1 cellular context compared by ENCODE assay signal in genomic region chr22:38111941-38112355, GRCh38.
TF ChIP-seq lines count a peak whose summit lies in the region.

No MANE protein-coding gene starts in this region.

TF ChIP-seq in HepG2, 621 proteins besides CTCF, POLR2A, EP300 and RAD21:
- TF ChIP-seq AGO2 (optimal IDR thresholded peaks at IDR 0.05; ENCODE audit: low read depth, low read length), result peak; percentile 53
- TF ChIP-seq SPEN (CRISPR knock-in tag; IDR thresholded peaks at IDR 0.05; ENCODE audit: low read depth), result 0 out of 2 replicates have a peak, but pooled peaks have one; percentile 22
- TF ChIP-seq ZSCAN21 (CRISPR knock-in tag; IDR thresholded peaks at IDR 0.05; ENCODE audit: borderline replicate concordance), result 0 out of 2 replicates have a peak, but pooled peaks have one; percentile 25
- TF ChIP-seq RFXAP (CRISPR knock-in tag; IDR thresholded peaks at IDR 0.05; ENCODE audit: borderline replicate concordance), result 0 out of 2 replicates have a peak, but pooled peaks have one; percentile 17
- TF ChIP-seq TFAP4 (IDR thresholded peaks at IDR 0.05; ENCODE audit: borderline replicate concordance, low read depth), result 0 out of 2 replicates have a peak, but pooled peaks have one; percentile 30
- TF ChIP-seq ZBTB25 (CRISPR knock-in tag; IDR thresholded peaks at IDR 0.05), result no peak
- 0 out of 2 replicates have a peak, but pooled peaks have one; percentile 37 for TF ChIP-seq AKAP8 (CRISPR knock-in tag; IDR thresholded peaks at IDR 0.05)
- TF ChIP-seq PLSCR1 (CRISPR knock-in tag; IDR thresholded peaks at IDR 0.05; ENCODE audit: borderline replicate concordance), result no peak
- no peak for TF ChIP-seq NRL (CRISPR knock-in tag; IDR thresholded peaks at IDR 0.05; ENCODE audit: borderline replicate concordance)
- TF ChIP-seq HNRNPL (IDR thresholded peaks at IDR 0.05; ENCODE audit: low read depth, low read length), result peak; percentile 85
- no peak for TF ChIP-seq CSRNP1 (CRISPR knock-in tag; IDR thresholded peaks at IDR 0.05)
- peak; percentile 31; the same call in 1 of the 2 replicates for TF ChIP-seq SMAD1 (CRISPR knock-in tag; IDR thresholded peaks at IDR 0.05; ENCODE audit: borderline replicate concordance, low read depth)
- TF ChIP-seq SSRP1 (CRISPR knock-in tag; IDR thresholded peaks at IDR 0.05), result 0 out of 2 replicates have a peak, but pooled peaks have one; percentile 29
- TF ChIP-seq SNAPC5 (CRISPR knock-in tag; IDR thresholded peaks at IDR 0.05; ENCODE audit: borderline replicate concordance), result no peak
- TF ChIP-seq RXRA (CRISPR knock-in tag; IDR thresholded peaks at IDR 0.05), result 0 out of 2 replicates have a peak, but pooled peaks have one; percentile 46
- TF ChIP-seq ZBTB7A (CRISPR knock-in tag; IDR thresholded peaks at IDR 0.05), result peak; percentile 19; the same call in 1 of the 2 replicates
- TF ChIP-seq HOXA3 (CRISPR knock-in tag; IDR thresholded peaks at IDR 0.05), result 0 out of 2 replicates have a peak, but pooled peaks have one; percentile 9
- no peak for TF ChIP-seq DRAP1 (CRISPR knock-in tag; IDR thresholded peaks at IDR 0.05)
- peak; percentile 7; the same call in 1 of the 2 replicates for TF ChIP-seq SALL1 (CRISPR knock-in tag; IDR thresholded peaks at IDR 0.05)
- TF ChIP-seq NCOA5 (CRISPR knock-in tag; IDR thresholded peaks at IDR 0.05), result no peak
- TF ChIP-seq LCORL (IDR thresholded peaks at IDR 0.05), result no peak
- no peak for TF ChIP-seq LCORL (CRISPR knock-in tag; IDR thresholded peaks at IDR 0.05)
- TF ChIP-seq ZNF687 (CRISPR knock-in tag; IDR thresholded peaks at IDR 0.05), result peak; percentile 62
- peak; percentile 12; the same call in 1 of the 2 replicates for TF ChIP-seq ZFY (CRISPR knock-in tag; IDR thresholded peaks at IDR 0.05)
- no peak for TF ChIP-seq ATM (IDR thresholded peaks at IDR 0.05; ENCODE audit: borderline replicate concordance)
- 0 out of 2 replicates have a peak, but pooled peaks have one; percentile 26 for TF ChIP-seq ZNF253 (CRISPR knock-in tag; IDR thresholded peaks at IDR 0.05; ENCODE audit: borderline replicate concordance)
- TF ChIP-seq DPF2 (CRISPR knock-in tag; IDR thresholded peaks at IDR 0.05; ENCODE audit: borderline replicate concordance, low read depth), result no peak
